In genomic region chr4:87589531-87589930, GRCh38 we compare ENCODE assay signal across 14 cellular contexts. TPM values are rescaled to one million over a fixed set of nuclear protein-coding genes. Genes with fewer than 3 reads are reported as not detected.
DNase-seq lines count a peak whose midpoint lies in the region; FAIRE-seq and TF ChIP-seq lines count a peak whose summit lies in the region.
"Had no signal": no experiment of that assay in that cellular context is flagged by ENCODE, and none has a peak within 500 bp of the region (broad histone marks: within the 10 kb centered on the region; RNA-seq: fewer than 3 reads in every experiment).

No MANE protein-coding gene starts in this region.

- H3K9me3 Mint-ChIP-seq in osteocyte (ENCODE audit: unreplicated experiment): peaks cover 9% of the 10 kb centered on the region

- FAIRE-seq in RCC 7860 (lab: Jason Lieb, UNC): peak; percentile 74
- FAIRE-seq: K562 had no signal

- DNase-seq in BJ (ENCODE audit: low read depth) (peak; percentile 75), RCC 7860 (ENCODE audit: low spot score) (peak; percentile 75), fibroblast of mammary gland (ENCODE audit: low read depth) (peak; percentile 97), osteocyte (ENCODE audit: extremely low spot score, unreplicated experiment) (no peak), GDM1 (lab: John Stamatoyannopoulos, UW) (no peak), NCI-H446 (lab: John Stamatoyannopoulos, UW) (no peak), NCI-H2171 (lab: John Stamatoyannopoulos, UW) (no peak), SIG-M5 treated with dmso at 0.1 percent for 504 hours (lab: John Stamatoyannopoulos, UW; ENCODE audit: unreplicated experiment) (no peak)
- DNase-seq: Caco-2, erythroblast, NCI-H82, nephron progenitor cell had no signal

- no peak overlapping the region for H3K4me3 ChIP-seq in BJ (ENCODE audit: low read depth, low read length)
- H3K4me3 ChIP-seq in fibroblast of mammary gland (ENCODE audit: control insufficient read depth, low read depth, low read length): no peak overlapping the region
- H3K4me3 ChIP-seq: K562 had no signal

- H3K4me3 Mint-ChIP-seq in osteocyte (ENCODE audit: unreplicated experiment): no peak overlapping the region
- H3K4me3 Mint-ChIP-seq: nephron progenitor cell, WTC11 had no signal

- peak overlapping the region; percentile 40 for H3K27ac Mint-ChIP-seq in osteocyte (ENCODE audit: unreplicated experiment)
- H3K27ac Mint-ChIP-seq: nephron progenitor cell, WTC11 had no signal

- H3K36me3 Mint-ChIP-seq in osteocyte (ENCODE audit: unreplicated experiment): no peaks in the 10 kb centered on the region
- H3K36me3 Mint-ChIP-seq: WTC11 had no signal

- POLR2A ChIA-PET in BJ (lab: Charles Lee): no interaction called here

- no peak for TF ChIP-seq CTCF in BJ (IDR thresholded peaks at IDR 0.05; ENCODE audit: insufficient read depth, low read depth, low read length)
- no peak for TF ChIP-seq CTCF in fibroblast of mammary gland (conservative IDR thresholded peaks at IDR 0.05; ENCODE audit: control insufficient read depth, insufficient read depth, low read depth, low read length)
- TF ChIP-seq CTCF in osteocyte (IDR thresholded peaks at IDR 0.05): no peak

- peaks cover 17% of the 10 kb centered on the region for H3K4me1 Mint-ChIP-seq in osteocyte (ENCODE audit: unreplicated experiment)
- H3K4me1 Mint-ChIP-seq: nephron progenitor cell, WTC11 had no signal

- no peaks in the 10 kb centered on the region for H3K27me3 Mint-ChIP-seq in osteocyte (ENCODE audit: unreplicated experiment)

- no peaks in the 10 kb centered on the region for H3K36me3 ChIP-seq in BJ (ENCODE audit: control insufficient read depth, insufficient read depth, low read length)

- no peaks in the 10 kb centered on the region for H3K27me3 ChIP-seq in BJ (ENCODE audit: control insufficient read depth, insufficient read depth, low read length)

- CTCF ChIA-PET in BJ (lab: Yijun Ruan, JAX): no interaction called here

RNA-seq across cellular contexts. Expression of gene DSPP, which starts 18.8 kb away (rescaled TPM):
- polyA plus RNA-seq in BJ (2011; rRNA removed): not detected in 2 replicates
- polyA minus RNA-seq in BJ (2011; rRNA and poly(A)+ RNA removed): not detected in 2 replicates
- not detected in 2 replicates for total RNA-seq in osteocyte
- total RNA-seq: Caco-2, K562, WTC11 had no signal
- polyA plus RNA-seq: K562 had no signal

Comparison
In these comparisons a context has a peak if more than half of its experiments do, and no peak if none do; other contexts are left out.
1. DNase-seq: peak in BJ (single experiment), RCC 7860 (single experiment) and fibroblast of mammary gland (single experiment); none in osteocyte (single experiment), GDM1 (single experiment), NCI-H446 (0 of 2), NCI-H2171 (single experiment) and SIG-M5 treated with dmso at 0.1 percent for 504 hours (single experiment).